ENCODE assay signal across 9 cellular contexts in the genomic region with DNA sequence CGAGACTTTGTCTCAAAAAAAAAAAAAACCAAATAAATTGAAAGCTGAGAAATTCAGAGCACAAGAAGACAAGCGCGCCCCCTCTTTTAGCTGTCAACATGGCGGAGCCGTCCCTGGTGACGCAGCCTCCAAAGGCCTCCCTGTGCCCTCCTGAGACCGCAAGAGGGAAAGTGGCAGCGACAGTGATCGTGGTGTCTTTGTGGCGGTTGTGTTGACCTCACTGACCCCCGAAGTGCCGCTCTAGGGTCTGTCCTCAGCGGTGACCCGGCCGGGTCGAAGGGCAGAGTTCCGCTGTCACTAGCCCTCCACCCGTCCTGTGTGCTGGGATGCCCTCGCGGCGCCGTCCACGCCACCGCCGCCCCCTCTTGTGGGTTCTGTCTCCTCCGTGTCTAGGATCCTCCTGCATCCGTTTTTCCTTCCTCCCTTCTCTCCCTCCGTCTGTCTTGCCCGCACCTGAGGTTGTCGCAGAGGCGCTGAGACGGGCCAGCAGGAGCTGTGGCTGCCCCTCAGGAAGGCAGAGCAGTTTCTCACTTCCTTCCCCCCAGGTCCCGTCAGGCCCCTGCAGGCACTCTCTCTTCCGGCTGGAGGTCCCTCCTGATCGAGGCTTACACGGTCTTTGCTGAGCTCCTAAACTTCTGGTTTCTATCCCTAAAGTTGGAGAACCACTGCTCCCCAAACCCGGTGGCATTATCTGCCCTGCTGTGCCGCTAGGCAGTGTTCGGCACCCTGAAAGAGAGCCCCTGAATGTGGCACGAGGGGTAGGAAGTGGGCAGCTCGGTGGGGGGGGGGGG. TPM values are rescaled to one million over a fixed set of nuclear protein-coding genes. Genes with fewer than 3 reads are reported as not detected.
DNase-seq lines count a peak whose midpoint lies in the region; ATAC-seq and TF ChIP-seq lines count a peak whose summit lies in the region.
"Had no signal": no experiment of that assay in that cellular context is flagged by ENCODE, and none has a peak within 500 bp of the region (broad histone marks: within the 10 kb centered on the region; RNA-seq: fewer than 3 reads in every experiment).

No MANE protein-coding gene starts in this region.

- in situ Hi-C loops in mammary epithelial cell (cut with MboI; ENCODE audit: low sequenced_read_pairs in 2 of 2) = loop anchor here (10.0 kb wide), 2 partner anchors 102 to 118 kb away; no protein-coding TSS in a partner anchor

- TF ChIP-seq CTCF in MCF 10A (IDR thresholded peaks at IDR 0.05; ENCODE audit: unreplicated experiment) (no peak), mammary epithelial cell (conservative IDR thresholded peaks at IDR 0.05 in 1 of 2, IDR thresholded peaks at IDR 0.05 in 1 of 2; ENCODE audit: extremely low read depth in 1 of 2, insufficient read depth in 1 of 2, low read depth in 1 of 2, low read length in 2 of 2) (no peak), type B pancreatic cell (conservative IDR thresholded peaks at IDR 0.05) (no peak), Calu3 (IDR thresholded peaks at IDR 0.05; ENCODE audit: unreplicated experiment) (no peak)

- dilution Hi-C loops in mammary epithelial cell (cut with HindIII; ENCODE audit: low sequenced_read_pairs) = no loop called here

- H3K36me3 Mint-ChIP-seq in MCF 10A (ENCODE audit: insufficient read depth, unreplicated experiment) = peaks cover 26% of the 10 kb centered on the region
- peaks cover 10 to 48% of the 10 kb centered on the region in 2 donors for H3K36me3 Mint-ChIP-seq in activated T-cell treated with anti-CD3 and anti-CD28 coated beads, Interleukin-2, amount 50 U/mL, for 72 hours (ENCODE audit: insufficient read depth in 2 of 2)
- peaks cover 10% of the 10 kb centered on the region for H3K36me3 Mint-ChIP-seq in type B pancreatic cell
- peaks cover 36% of the 10 kb centered on the region for H3K36me3 Mint-ChIP-seq in Calu3 (ENCODE audit: insufficient read depth, unreplicated experiment)

- no peaks in the 10 kb centered on the region for H4K20me1 ChIP-seq in mammary epithelial cell (ENCODE audit: insufficient read depth, low read length)

- no peaks in the 10 kb centered on the region for H3K27me3 Mint-ChIP-seq in MCF 10A (ENCODE audit: insufficient read depth, unreplicated experiment)
- no peaks in the 10 kb centered on the region for H3K27me3 Mint-ChIP-seq in activated T-cell treated with anti-CD3 and anti-CD28 coated beads, Interleukin-2, amount 50 U/mL, for 72 hours (ENCODE audit: low read depth)
- no peaks in the 10 kb centered on the region for H3K27me3 Mint-ChIP-seq in type B pancreatic cell
- no peaks in the 10 kb centered on the region for H3K27me3 Mint-ChIP-seq in Calu3 (ENCODE audit: unreplicated experiment)

- no peak overlapping the region for H3K4me3 ChIP-seq in mammary epithelial cell (replicated peaks in 1 of 3; ENCODE audit: insufficient read depth in 1 of 3, low read depth in 2 of 3, low read length in 3 of 3)

- H3K9ac ChIP-seq in mammary epithelial cell (ENCODE audit: insufficient read depth, low read length) = no peak overlapping the region

- POLR2A ChIA-PET in MCF 10A (lab: Yijun Ruan, JAX) = interaction anchor here (1.5 kb wide), 2 partner anchors 103 to 222 kb away, joined by 3 to 4 read pairs; no protein-coding TSS in a partner anchor

- BruUV-seq in MCF 10A (replicated peaks; lab: Mats Ljungman, UMichigan) (no TSS peak), mammary epithelial cell (replicated peaks; lab: Mats Ljungman, UMichigan) (no TSS peak), Calu3 (replicated peaks; lab: Mats Ljungman, UMichigan) (no TSS peak)

- H3K27me3 ChIP-seq in mammary epithelial cell (ENCODE audit: insufficient read depth, low read length) = no peaks in the 10 kb centered on the region
- H3K27me3 ChIP-seq: adrenal gland had no signal

- ATAC-seq in activated T-cell treated with anti-CD3 and anti-CD28 coated beads, Interleukin-2, amount 50 U/mL, for 72 hours (replicated peaks in 1 of 2) = peak in 1 of 2 donors; percentile 19
- no peak for ATAC-seq in GM18907 (IDR thresholded peaks at IDR 0.05; ENCODE audit: unreplicated experiment)

- no peak for DNase-seq in MCF 10A (ENCODE audit: unreplicated experiment)
- DNase-seq in mammary epithelial cell = no peak
- DNase-seq in activated T-cell treated with anti-CD3 and anti-CD28 coated beads, Interleukin-2, amount 50 U/mL, for 72 hours = peak; percentile 37 to 40
- peak; percentile 22 for DNase-seq in medulla oblongata (ENCODE audit: extremely low spot score)
- no peak for DNase-seq in type B pancreatic cell (ENCODE audit: extremely low spot score, unreplicated experiment)
- DNase-seq in Calu3 = no peak
- DNase-seq in NCI-H774 (lab: John Stamatoyannopoulos, UW) = no peak
- DNase-seq: adrenal gland had no signal

- no peak overlapping the region for H3K4me2 ChIP-seq in mammary epithelial cell (ENCODE audit: insufficient read depth, low read depth, low read length)

- H3K27ac ChIP-seq in mammary epithelial cell (ENCODE audit: insufficient read depth, low read depth, low read length) = no peak overlapping the region
- H3K27ac ChIP-seq: adrenal gland had no signal

- H3K27ac Mint-ChIP-seq in MCF 10A (ENCODE audit: low read depth, unreplicated experiment) (peak overlapping the region; percentile 87), type B pancreatic cell (peak overlapping the region; percentile 76), Calu3 (ENCODE audit: unreplicated experiment) (no peak overlapping the region)
- H3K27ac Mint-ChIP-seq in activated T-cell treated with anti-CD3 and anti-CD28 coated beads, Interleukin-2, amount 50 U/mL, for 72 hours = peak overlapping the region; percentile 89

- H3K4me3 Mint-ChIP-seq in MCF 10A (ENCODE audit: unreplicated experiment) (no peak overlapping the region), type B pancreatic cell (no peak overlapping the region), Calu3 (ENCODE audit: low read depth, unreplicated experiment) (no peak overlapping the region)
- peak overlapping the region; percentile 90 to 99 for H3K4me3 Mint-ChIP-seq in activated T-cell treated with anti-CD3 and anti-CD28 coated beads, Interleukin-2, amount 50 U/mL, for 72 hours

- over 99% methylated on average over 19 of the region's 41 CpGs for WGBS in mammary epithelial cell (ENCODE audit: low coverage, missing lambda C conversion rate)

- no peaks in the 10 kb centered on the region for H3K9me3 ChIP-seq in mammary epithelial cell (replicated peaks; ENCODE audit: insufficient read depth, low read length)
- H3K9me3 ChIP-seq: adrenal gland had no signal

- CTCF ChIA-PET in MCF 10A (lab: Yijun Ruan, JAX) (interaction anchor here (0.6 to 1.7 kb wide), 4 partner anchors 10 to 107 kb away, joined by 3 to 6 read pairs (median 4); no protein-coding TSS in a partner anchor), mammary epithelial cell (lab: Charles Lee; ENCODE audit: low non-redundant PET) (no interaction called here), Calu3 (lab: Charles Lee) (interaction anchor here (0.6 kb wide), 1 partner anchor 694 kb away, joined by 3 read pairs; no protein-coding TSS in a partner anchor)

- intact Hi-C loops in MCF 10A (cut with micrococcal nuclease) (loop anchor here (10.0 kb wide), 1 partner anchor 192 kb away; a partner anchor contains a TSS), mammary epithelial cell (cut with micrococcal nuclease) (no loop called here), Calu3 (cut with micrococcal nuclease; ENCODE audit: unreplicated experiment) (no loop called here)

- H3K4me1 ChIP-seq in mammary epithelial cell (ENCODE audit: insufficient read depth, low read length) = peaks cover 48% of the 10 kb centered on the region

- no peak overlapping the region for H2AFZ ChIP-seq in mammary epithelial cell (ENCODE audit: low read depth, low read length)

- peaks cover 86% of the 10 kb centered on the region for H3K79me2 ChIP-seq in mammary epithelial cell (ENCODE audit: insufficient read depth, low read length)

- no peaks in the 10 kb centered on the region for H3K9me3 Mint-ChIP-seq in MCF 10A (ENCODE audit: unreplicated experiment)
- no peaks in the 10 kb centered on the region for H3K9me3 Mint-ChIP-seq in activated T-cell treated with anti-CD3 and anti-CD28 coated beads, Interleukin-2, amount 50 U/mL, for 72 hours
- H3K9me3 Mint-ChIP-seq in type B pancreatic cell = no peaks in the 10 kb centered on the region
- H3K9me3 Mint-ChIP-seq in Calu3 (ENCODE audit: low read depth, unreplicated experiment) = no peaks in the 10 kb centered on the region

- peaks cover 5% of the 10 kb centered on the region for H3K36me3 ChIP-seq in mammary epithelial cell (ENCODE audit: insufficient read depth, low read length)
- H3K36me3 ChIP-seq: adrenal gland had no signal

- peaks cover 25% of the 10 kb centered on the region for H3K4me1 Mint-ChIP-seq in MCF 10A (ENCODE audit: insufficient read depth, unreplicated experiment)
- peaks cover 66% of the 10 kb centered on the region for H3K4me1 Mint-ChIP-seq in activated T-cell treated with anti-CD3 and anti-CD28 coated beads, Interleukin-2, amount 50 U/mL, for 72 hours (ENCODE audit: low read depth)
- peaks cover 12% of the 10 kb centered on the region for H3K4me1 Mint-ChIP-seq in type B pancreatic cell (ENCODE audit: unreplicated experiment)
- H3K4me1 Mint-ChIP-seq in Calu3 (ENCODE audit: low read depth, unreplicated experiment) = peaks cover 23% of the 10 kb centered on the region

RNA-seq across cellular contexts. Expression of a gene that starts 7.2 kb away (rescaled TPM):
- total RNA-seq in MCF 10A (2022) (11.2 and 16.0 TPM in 2 replicates), mammary epithelial cell (10 to 100 TPM; 10.2 to 45.0 TPM), type B pancreatic cell (ENCODE audit: low replicate concordance) (29.2 and 79.1 TPM in 2 replicates), Calu3 (2022) (41.0 and 45.2 TPM in 2 replicates)
- 32.3 TPM for polyA plus RNA-seq in mammary epithelial cell
- polyA minus RNA-seq in mammary epithelial cell = 32.6 TPM
- total RNA-seq in activated T-cell treated with anti-CD3 and anti-CD28 coated beads, Interleukin-2, amount 50 U/mL, for 72 hours = 100 to 1,000 TPM in 1 of 2 donors, 10 to 100 TPM in 1; 76.4 to 110 TPM

RNA-seq across cellular contexts. Expression of a gene that starts 13.8 kb away (rescaled TPM):
- total RNA-seq in MCF 10A (2022) (not detected in 2 replicates), mammary epithelial cell (not detected), type B pancreatic cell (ENCODE audit: low replicate concordance) (not detected in 2 replicates), Calu3 (2022) (not detected in 2 replicates)
- not detected for polyA plus RNA-seq in mammary epithelial cell
- polyA minus RNA-seq in mammary epithelial cell = not detected
- total RNA-seq in activated T-cell treated with anti-CD3 and anti-CD28 coated beads, Interleukin-2, amount 50 U/mL, for 72 hours = under 1 TPM; 0.72 to 0.76 TPM

RNA-seq across cellular contexts. Expression of a gene that starts 49.0 kb away (rescaled TPM):
- total RNA-seq in MCF 10A (2022) (64.3 and 71.7 TPM in 2 replicates), mammary epithelial cell (100 to 1,000 TPM in 1 of 2 donors, 10 to 100 TPM in 1; 89.4 to 147 TPM), type B pancreatic cell (ENCODE audit: low replicate concordance) (53.9 and 77.4 TPM in 2 replicates), Calu3 (2022) (38.6 and 43.7 TPM in 2 replicates)
- 140 TPM for polyA plus RNA-seq in mammary epithelial cell
- 43.4 TPM for polyA minus RNA-seq in mammary epithelial cell
- 10 to 100 TPM; 43.7 to 44.6 TPM for total RNA-seq in activated T-cell treated with anti-CD3 and anti-CD28 coated beads, Interleukin-2, amount 50 U/mL, for 72 hours

RNA-seq across cellular contexts. Expression of a gene that starts 52.4 kb away (rescaled TPM):
- total RNA-seq in MCF 10A (2022) (34.4 and 36.3 TPM in 2 replicates), mammary epithelial cell (10 to 100 TPM; 20.3 to 33.5 TPM), type B pancreatic cell (ENCODE audit: low replicate concordance) (34.3 and 48.8 TPM in 2 replicates), Calu3 (2022) (13.9 and 15.2 TPM in 2 replicates)
- polyA plus RNA-seq in mammary epithelial cell = 9.0 TPM
- 46.2 TPM for polyA minus RNA-seq in mammary epithelial cell
- 10 to 100 TPM; 31.3 to 37.1 TPM for total RNA-seq in activated T-cell treated with anti-CD3 and anti-CD28 coated beads, Interleukin-2, amount 50 U/mL, for 72 hours

Comparison
In these comparisons a context has a peak if more than half of its experiments do, and no peak if none do; other contexts are left out.
1. DNase-seq: peak in activated T-cell treated with anti-CD3 and anti-CD28 coated beads, Interleukin-2, amount 50 U/mL, for 72 hours (2 of 2) and medulla oblongata (single experiment); none in MCF 10A (single experiment), mammary epithelial cell (single experiment), type B pancreatic cell (single experiment), Calu3 (single experiment) and NCI-H774 (single experiment).
2. H3K4me3 Mint-ChIP-seq: peak in activated T-cell treated with anti-CD3 and anti-CD28 coated beads, Interleukin-2, amount 50 U/mL, for 72 hours (2 of 2); none in MCF 10A (single experiment), type B pancreatic cell (single experiment) and Calu3 (single experiment).